Comparison of ENCODE assay signal across 2 cellular contexts in the genomic region with DNA sequence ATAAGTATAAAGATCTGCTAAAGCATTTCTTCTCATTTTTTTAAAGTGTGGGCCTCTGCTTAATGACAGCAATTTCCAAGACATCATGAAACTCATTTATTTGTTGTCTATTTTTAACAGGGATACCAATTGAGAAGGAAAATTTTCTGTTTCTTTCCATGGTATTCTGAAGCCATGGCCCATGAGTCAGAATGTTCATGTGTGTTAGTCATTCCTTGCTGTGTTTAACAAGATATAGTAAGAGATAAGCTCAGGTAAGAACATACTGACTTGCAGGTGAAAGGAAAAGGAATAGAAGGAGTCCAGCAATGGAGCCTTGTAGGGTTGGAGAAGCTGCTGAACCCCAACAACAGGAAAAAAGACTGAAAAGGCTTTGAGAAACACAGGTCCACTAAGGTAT.
A peak's percentile ranks its signal among the peaks of the same experiment; 100 is the strongest.
TF ChIP-seq lines count a peak whose summit lies in the region.

No MANE protein-coding gene starts in this region.

TF ChIP-seq in IMR-90, 13 proteins besides CTCF, POLR2A, EP300 and RAD21:
- TF ChIP-seq FOS (IDR thresholded peaks at IDR 0.05; ENCODE audit: low read depth, low read length) = 0 out of 2 replicates have a peak, but pooled peaks have one; percentile 4
- no peak for TF ChIP-seq RCOR1 (IDR thresholded peaks at IDR 0.05; ENCODE audit: insufficient replicate concordance, low read length)
- no peak for TF ChIP-seq MAFK (IDR thresholded peaks at IDR 0.05; ENCODE audit: low read depth, low read length)

TF ChIP-seq in GM12878, 131 proteins besides CTCF, POLR2A, EP300 and RAD21:
- TF ChIP-seq POLR2AphosphoS2 (IDR thresholded peaks at IDR 0.05; ENCODE audit: low read depth, low read length) = no peak
- TF ChIP-seq, protein P1, sequence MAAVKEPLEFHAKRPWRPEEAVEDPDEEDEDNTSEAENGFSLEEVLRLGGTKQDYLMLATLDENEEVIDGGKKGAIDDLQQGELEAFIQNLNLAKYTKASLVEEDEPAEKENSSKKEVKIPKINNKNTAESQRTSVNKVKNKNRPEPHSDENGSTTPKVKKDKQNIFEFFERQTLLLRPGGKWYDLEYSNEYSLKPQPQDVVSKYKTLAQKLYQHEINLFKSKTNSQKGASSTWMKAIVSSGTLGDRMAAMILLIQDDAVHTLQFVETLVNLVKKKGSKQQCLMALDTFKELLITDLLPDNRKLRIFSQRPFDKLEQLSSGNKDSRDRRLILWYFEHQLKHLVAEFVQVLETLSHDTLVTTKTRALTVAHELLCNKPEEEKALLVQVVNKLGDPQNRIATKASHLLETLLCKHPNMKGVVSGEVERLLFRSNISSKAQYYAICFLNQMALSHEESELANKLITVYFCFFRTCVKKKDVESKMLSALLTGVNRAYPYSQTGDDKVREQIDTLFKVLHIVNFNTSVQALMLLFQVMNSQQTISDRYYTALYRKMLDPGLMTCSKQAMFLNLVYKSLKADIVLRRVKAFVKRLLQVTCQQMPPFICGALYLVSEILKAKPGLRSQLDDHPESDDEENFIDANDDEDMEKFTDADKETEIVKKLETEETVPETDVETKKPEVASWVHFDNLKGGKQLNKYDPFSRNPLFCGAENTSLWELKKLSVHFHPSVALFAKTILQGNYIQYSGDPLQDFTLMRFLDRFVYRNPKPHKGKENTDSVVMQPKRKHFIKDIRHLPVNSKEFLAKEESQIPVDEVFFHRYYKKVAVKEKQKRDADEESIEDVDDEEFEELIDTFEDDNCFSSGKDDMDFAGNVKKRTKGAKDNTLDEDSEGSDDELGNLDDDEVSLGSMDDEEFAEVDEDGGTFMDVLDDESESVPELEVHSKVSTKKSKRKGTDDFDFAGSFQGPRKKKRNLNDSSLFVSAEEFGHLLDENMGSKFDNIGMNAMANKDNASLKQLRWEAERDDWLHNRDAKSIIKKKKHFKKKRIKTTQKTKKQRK (IDR thresholded peaks at IDR 0.05; ENCODE audit: low read depth, low read length) = no peak
- TF ChIP-seq NFIC (IDR thresholded peaks at IDR 0.05; ENCODE audit: low read depth, low read length) = no peak
- no peak for TF ChIP-seq NR2F1 (conservative IDR thresholded peaks at IDR 0.05)
